In genomic region chr14:57066887-57067513, GRCh38 we compare ENCODE assay signal across 9 cellular contexts.
DNase-seq lines count a peak whose midpoint lies in the region; ATAC-seq and TF ChIP-seq lines count a peak whose summit lies in the region.
"Had no signal": no experiment of that assay in that cellular context is flagged by ENCODE, and none has a peak within 500 bp of the region (broad histone marks: within the 10 kb centered on the region; RNA-seq: fewer than 3 reads in every experiment).

No MANE protein-coding gene starts in this region.

- TF ChIP-seq CTCF in GM13977 (IDR thresholded peaks at IDR 0.05; ENCODE audit: extremely low read depth, insufficient read depth, missing control alignments) (peak; percentile 74), mammary epithelial cell (conservative IDR thresholded peaks at IDR 0.05 in 1 of 2, IDR thresholded peaks at IDR 0.05 in 1 of 2; ENCODE audit: extremely low read depth in 1 of 2, insufficient read depth in 1 of 2, low read depth in 1 of 2, low read length in 2 of 2) (peak; percentile 28 to 37)

- H4K8ac ChIP-seq in mesenchymal stem cell (ENCODE audit: low read length), result no peak overlapping the region

- H2BK15ac ChIP-seq in mesenchymal stem cell (ENCODE audit: low read depth, poor library complexity, severe bottlenecking), result no peak overlapping the region

- no peak overlapping the region for H3K14ac ChIP-seq in mesenchymal stem cell (ENCODE audit: low read length in 2 of 2)

- no TSS peak for BruUV-seq in mammary epithelial cell (replicated peaks; lab: Mats Ljungman, UMichigan)

- H3K4me3 ChIP-seq in NT2/D1 (ENCODE audit: insufficient read length, low read depth), result no peak overlapping the region
- H3K4me3 ChIP-seq in mammary epithelial cell (replicated peaks in 1 of 3; ENCODE audit: insufficient read depth in 1 of 3, low read depth in 2 of 3, low read length in 3 of 3), result no peak overlapping the region
- no peak overlapping the region for H3K4me3 ChIP-seq in mesenchymal stem cell (ENCODE audit: insufficient read depth in 1 of 2, low read depth in 1 of 2, low read length in 2 of 2)

- H3K79me2 ChIP-seq in mammary epithelial cell (ENCODE audit: insufficient read depth, low read length), result no peaks in the 10 kb centered on the region

- H2BK5ac ChIP-seq in mesenchymal stem cell (ENCODE audit: low read depth, low read length, poor library complexity, severe bottlenecking), result no peak overlapping the region

- in situ Hi-C loops in GM13977 (cut with MboI; ENCODE audit: low pct_unique_long_range_greater_than_20kb, low sequenced_read_pairs, unreplicated experiment), result no loop called here
- in situ Hi-C loops in mammary epithelial cell (cut with MboI; ENCODE audit: low sequenced_read_pairs in 2 of 2), result no loop called here

- no peak overlapping the region for H2AK5ac ChIP-seq in mesenchymal stem cell (ENCODE audit: low read length, severe bottlenecking)

- H3K18ac ChIP-seq in mesenchymal stem cell (ENCODE audit: low read depth in 1 of 2, low read length in 2 of 2), result no peak overlapping the region

- DNase-seq in GM13977 (ENCODE audit: low spot score) (peak; percentile 34), NT2/D1 (ENCODE audit: low read depth, low spot score) (peak; percentile 57), mammary epithelial cell (peak; percentile 5), mesenchymal stem cell (peak; percentile 10), middle frontal gyrus (ENCODE audit: extremely low spot score, low spot score) (no peak)
- DNase-seq: activated B cell treated with CpG ODN at 0.5 μM for 24 hours had no signal

- H3K23ac ChIP-seq in mesenchymal stem cell (ENCODE audit: low read length in 2 of 2), result no peak overlapping the region

- H3K9me3 ChIP-seq in NT2/D1 (ENCODE audit: insufficient read depth, low read length) (no peaks in the 10 kb centered on the region), mammary epithelial cell (replicated peaks; ENCODE audit: insufficient read depth, low read length) (no peaks in the 10 kb centered on the region), mesenchymal stem cell (ENCODE audit: control insufficient read depth, low read length) (no peaks in the 10 kb centered on the region)

- H3K36me3 ChIP-seq in NT2/D1 (ENCODE audit: insufficient read depth, insufficient read length, low read length) (no peaks in the 10 kb centered on the region), mammary epithelial cell (ENCODE audit: insufficient read depth, low read length) (no peaks in the 10 kb centered on the region), mesenchymal stem cell (ENCODE audit: control insufficient read depth in 1 of 2, insufficient read depth in 2 of 2, low read depth in 1 of 2, low read length in 2 of 2) (no peaks in the 10 kb centered on the region)

- H3K9ac ChIP-seq in NT2/D1 (ENCODE audit: insufficient read length, low read depth) (no peak overlapping the region), mammary epithelial cell (ENCODE audit: insufficient read depth, low read length) (no peak overlapping the region), mesenchymal stem cell (ENCODE audit: low read length) (no peak overlapping the region)

- intact Hi-C loops in mammary epithelial cell (cut with micrococcal nuclease), result loop anchor here (10.0 kb wide), 1 partner anchor 512 kb away; no protein-coding TSS in a partner anchor

- peaks cover 1% of the 10 kb centered on the region for H3K79me1 ChIP-seq in mesenchymal stem cell (replicated peaks; ENCODE audit: low read length, poor library complexity, severe bottlenecking)

- dilution Hi-C loops in mammary epithelial cell (cut with HindIII; ENCODE audit: low sequenced_read_pairs), result no loop called here

- H4K91ac ChIP-seq in mesenchymal stem cell (ENCODE audit: low read length), result no peak overlapping the region

- H2AFZ ChIP-seq in mammary epithelial cell (ENCODE audit: low read depth, low read length), result no peak overlapping the region
- H2AFZ ChIP-seq in mesenchymal stem cell (ENCODE audit: low read depth, low read length), result no peak overlapping the region

- H2BK120ac ChIP-seq in mesenchymal stem cell (ENCODE audit: low read depth, low read length), result no peak overlapping the region

- H3K27ac ChIP-seq in mammary epithelial cell (ENCODE audit: insufficient read depth, low read depth, low read length) (no peak overlapping the region), mesenchymal stem cell (ENCODE audit: low read length, poor library complexity, severe bottlenecking) (no peak overlapping the region)

- H3K4ac ChIP-seq in mesenchymal stem cell (ENCODE audit: low read depth in 1 of 2, low read length in 2 of 2), result no peak overlapping the region

- ATAC-seq in HG03039 (IDR thresholded peaks at IDR 0.05; ENCODE audit: unreplicated experiment) (peak; percentile 53), GM18520 (IDR thresholded peaks at IDR 0.05; ENCODE audit: unreplicated experiment) (no peak), HG03095 (IDR thresholded peaks at IDR 0.05; ENCODE audit: unreplicated experiment) (no peak)

- H3K27me3 ChIP-seq in NT2/D1 (ENCODE audit: insufficient read depth, insufficient read length) (peaks cover 2% of the 10 kb centered on the region), mammary epithelial cell (ENCODE audit: insufficient read depth, low read length) (no peaks in the 10 kb centered on the region), mesenchymal stem cell (ENCODE audit: control insufficient read depth in 1 of 2, insufficient read depth in 1 of 2, low read length in 2 of 2) (peaks cover 5 to 26% of the 10 kb centered on the region in 2 experiments)

- CTCF ChIA-PET in mammary epithelial cell (lab: Charles Lee; ENCODE audit: low non-redundant PET), result no interaction called here

- no peaks in the 10 kb centered on the region for H4K20me1 ChIP-seq in mammary epithelial cell (ENCODE audit: insufficient read depth, low read length)

- 41% methylated on average over 12 of the region's 12 CpGs for WGBS in mammary epithelial cell (ENCODE audit: low coverage, missing lambda C conversion rate)
- WGBS in mesenchymal stem cell, result 4% methylated on average over 10 of the region's 12 CpGs

- H3K4me1 ChIP-seq in NT2/D1 (ENCODE audit: insufficient read depth, insufficient read length) (no peaks in the 10 kb centered on the region), mammary epithelial cell (ENCODE audit: insufficient read depth, low read length) (no peaks in the 10 kb centered on the region), mesenchymal stem cell (ENCODE audit: control insufficient read depth, insufficient read depth, low read depth, low read length) (peaks cover 2% of the 10 kb centered on the region)

- H3K4me2 ChIP-seq in mammary epithelial cell (ENCODE audit: insufficient read depth, low read depth, low read length) (no peak overlapping the region), mesenchymal stem cell (ENCODE audit: low read length, poor library complexity, severe bottlenecking) (no peak overlapping the region)

- H2BK12ac ChIP-seq in mesenchymal stem cell (ENCODE audit: low read length in 2 of 2), result no peak overlapping the region
